ENCODE assay signal across 1 cellular context in genomic region chr6:96162711-96163120, GRCh38.
TF ChIP-seq lines count a peak whose summit lies in the region.

No MANE protein-coding gene starts in this region.

TF ChIP-seq in HepG2, 621 proteins besides CTCF, POLR2A, EP300 and RAD21 (continued from another document):
- TF ChIP-seq, protein P1, sequence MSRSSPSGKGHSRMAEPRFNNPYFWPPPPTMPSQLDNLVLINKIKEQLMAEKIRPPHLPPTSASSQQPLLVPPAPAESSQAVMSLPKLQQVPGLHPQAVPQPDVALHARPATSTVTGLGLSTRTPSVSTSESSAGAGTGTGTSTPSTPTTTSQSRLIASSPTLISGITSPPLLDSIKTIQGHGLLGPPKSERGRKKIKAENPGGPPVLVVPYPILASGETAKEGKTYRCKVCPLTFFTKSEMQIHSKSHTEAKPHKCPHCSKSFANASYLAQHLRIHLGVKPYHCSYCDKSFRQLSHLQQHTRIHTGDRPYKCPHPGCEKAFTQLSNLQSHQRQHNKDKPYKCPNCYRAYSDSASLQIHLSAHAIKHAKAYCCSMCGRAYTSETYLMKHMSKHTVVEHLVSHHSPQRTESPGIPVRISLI (CRISPR knock-in tag; IDR thresholded peaks at IDR 0.05; ENCODE audit: borderline replicate concordance), result no peak
- TF ChIP-seq RNF2 (conservative IDR thresholded peaks at IDR 0.05; ENCODE audit: low read depth) (no peak), TBP (CRISPR knock-in tag; IDR thresholded peaks at IDR 0.05) (no peak), RFXAP (CRISPR knock-in tag; IDR thresholded peaks at IDR 0.05; ENCODE audit: borderline replicate concordance) (no peak), STAT5B (CRISPR knock-in tag; IDR thresholded peaks at IDR 0.05) (no peak), ZNF768 (CRISPR knock-in tag; IDR thresholded peaks at IDR 0.05) (no peak), KDM3A (CRISPR knock-in tag; IDR thresholded peaks at IDR 0.05; ENCODE audit: low read depth) (no peak), TEAD3 (CRISPR knock-in tag; optimal IDR thresholded peaks at IDR 0.05; ENCODE audit: borderline replicate concordance) (no peak)
- TF ChIP-seq, protein P2, sequence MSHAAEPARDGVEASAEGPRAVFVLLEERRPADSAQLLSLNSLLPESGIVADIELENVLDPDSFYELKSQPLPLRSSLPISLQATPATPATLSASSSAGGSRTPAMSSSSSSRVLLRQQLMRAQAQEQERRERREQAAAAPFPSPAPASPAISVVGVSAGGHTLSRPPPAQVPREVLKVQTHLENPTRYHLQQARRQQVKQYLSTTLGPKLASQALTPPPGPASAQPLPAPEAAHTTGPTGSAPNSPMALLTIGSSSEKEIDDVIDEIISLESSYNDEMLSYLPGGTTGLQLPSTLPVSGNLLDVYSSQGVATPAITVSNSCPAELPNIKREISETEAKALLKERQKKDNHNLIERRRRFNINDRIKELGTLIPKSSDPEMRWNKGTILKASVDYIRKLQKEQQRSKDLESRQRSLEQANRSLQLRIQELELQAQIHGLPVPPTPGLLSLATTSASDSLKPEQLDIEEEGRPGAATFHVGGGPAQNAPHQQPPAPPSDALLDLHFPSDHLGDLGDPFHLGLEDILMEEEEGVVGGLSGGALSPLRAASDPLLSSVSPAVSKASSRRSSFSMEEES (CRISPR knock-in tag; IDR thresholded peaks at IDR 0.05), result no peak
- TF ChIP-seq, protein P3, sequence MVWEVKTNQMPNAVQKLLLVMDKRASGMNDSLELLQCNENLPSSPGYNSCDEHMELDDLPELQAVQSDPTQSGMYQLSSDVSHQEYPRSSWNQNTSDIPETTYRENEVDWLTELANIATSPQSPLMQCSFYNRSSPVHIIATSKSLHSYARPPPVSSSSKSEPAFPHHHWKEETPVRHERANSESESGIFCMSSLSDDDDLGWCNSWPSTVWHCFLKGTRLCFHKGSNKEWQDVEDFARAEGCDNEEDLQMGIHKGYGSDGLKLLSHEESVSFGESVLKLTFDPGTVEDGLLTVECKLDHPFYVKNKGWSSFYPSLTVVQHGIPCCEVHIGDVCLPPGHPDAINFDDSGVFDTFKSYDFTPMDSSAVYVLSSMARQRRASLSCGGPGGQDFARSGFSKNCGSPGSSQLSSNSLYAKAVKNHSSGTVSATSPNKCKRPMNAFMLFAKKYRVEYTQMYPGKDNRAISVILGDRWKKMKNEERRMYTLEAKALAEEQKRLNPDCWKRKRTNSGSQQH (CRISPR knock-in tag; IDR thresholded peaks at IDR 0.05; ENCODE audit: low read depth), result no peak
- TF ChIP-seq, protein P4, sequence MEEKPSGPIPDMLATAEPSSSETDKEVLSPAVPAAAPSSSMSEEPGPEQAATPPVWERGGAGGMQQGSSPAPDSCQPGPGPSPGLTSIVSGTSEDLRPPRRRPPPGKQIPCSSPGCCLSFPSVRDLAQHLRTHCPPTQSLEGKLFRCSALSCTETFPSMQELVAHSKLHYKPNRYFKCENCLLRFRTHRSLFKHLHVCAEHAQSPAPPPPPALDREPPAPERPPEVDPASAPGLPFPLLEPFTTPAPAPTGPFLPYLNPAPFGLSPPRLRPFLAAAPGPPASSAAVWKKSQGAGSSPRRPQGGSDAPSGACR (CRISPR knock-in tag; IDR thresholded peaks at IDR 0.05), result no peak
